In the genomic region with DNA sequence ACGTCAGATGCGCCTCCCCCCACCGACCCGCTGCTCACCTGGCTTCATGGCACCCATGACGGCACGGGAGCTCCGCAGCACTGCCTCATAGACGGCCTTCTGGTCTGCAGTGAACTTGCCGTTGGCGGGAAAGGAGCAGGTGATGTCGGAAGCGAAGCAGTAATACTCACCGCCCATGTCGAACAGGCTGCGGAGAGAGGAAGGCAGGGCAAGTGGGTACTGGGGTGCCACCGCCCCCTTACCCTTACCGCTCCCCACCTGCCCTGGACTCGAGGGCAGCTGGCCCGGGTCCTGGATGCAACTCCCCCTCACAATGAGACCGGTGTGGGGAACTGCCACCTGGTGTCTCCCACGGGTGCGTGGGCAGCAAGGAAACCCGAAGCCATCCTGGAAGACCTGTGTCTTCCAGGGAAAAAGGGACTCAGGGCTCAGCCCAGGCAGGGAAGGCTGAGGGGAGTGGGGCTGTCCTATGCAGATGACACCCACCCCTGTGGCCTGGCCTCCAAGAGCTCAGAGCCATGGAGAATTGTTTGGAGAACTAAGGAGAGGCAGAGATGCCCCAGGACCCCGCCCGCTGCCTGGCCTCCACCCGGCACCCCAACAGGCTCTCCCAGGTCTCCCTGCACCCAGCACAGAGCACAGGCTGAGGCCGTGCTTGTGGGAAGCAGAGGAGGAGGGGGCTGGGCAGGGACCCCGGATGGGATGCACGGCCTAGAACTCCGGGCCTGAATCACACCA, we compare ENCODE assay signal across 15 cellular contexts. TPM values are rescaled to one million over a fixed set of nuclear protein-coding genes. Genes with fewer than 3 reads are reported as not detected.
DNase-seq lines count a peak whose midpoint lies in the region; ATAC-seq, FAIRE-seq and TF ChIP-seq lines count a peak whose summit lies in the region.
"Had no signal": no experiment of that assay in that cellular context is flagged by ENCODE, and none has a peak within 500 bp of the region (broad histone marks: within the 10 kb centered on the region; RNA-seq: fewer than 3 reads in every experiment).

No MANE protein-coding gene starts in this region.

- no peak for ATAC-seq in A549
- ATAC-seq in HG02588 (IDR thresholded peaks at IDR 0.05; ENCODE audit: unreplicated experiment), result no peak
- ATAC-seq: CD8-positive, alpha-beta T cell had no signal

- TF ChIP-seq CTCF in A549 (IDR thresholded peaks at IDR 0.05) (no peak), GM13977 (IDR thresholded peaks at IDR 0.05; ENCODE audit: extremely low read depth, insufficient read depth, missing control alignments) (no peak), liver (IDR thresholded peaks at IDR 0.05; ENCODE audit: low read depth, low read length, missing input control) (no peak)

- TF ChIP-seq POLR2A in A549 (IDR thresholded peaks at IDR 0.05; ENCODE audit: low read length), result no peak

- no peaks in the 10 kb centered on the region for H3K9me3 ChIP-seq in A549
- no peaks in the 10 kb centered on the region for H3K9me3 ChIP-seq in liver (ENCODE audit: control insufficient read depth in 4 of 4, low read length in 3 of 4)
- H3K9me3 ChIP-seq: BE2C had no signal

- H3K4me2 ChIP-seq in A549, result no peak overlapping the region

- H3K4me3 ChIP-seq in A549 (no peak overlapping the region), liver (ENCODE audit: low read depth in 1 of 3, low read length in 3 of 3) (no peak overlapping the region)
- H3K4me3 ChIP-seq: GM23248 had no signal

- CTCF ChIA-PET in A549 (lab: Yijun Ruan, JAX), result interaction anchor here (0.6 to 36.3 kb wide), 15 partner anchors 6 to 369 kb away, joined by 3 to 1493 read pairs (median 5); a partner anchor contains a TSS

- POLR2A ChIA-PET in A549 (lab: Yijun Ruan, JAX), result interaction anchor here (1.8 kb wide), 1 partner anchor 99 kb away, joined by 4 read pairs; a partner anchor contains a TSS

- peak overlapping the region in 1 of 2 donors; percentile 32 for H3K9ac ChIP-seq in liver (ENCODE audit: low read depth in 1 of 2, low read length in 2 of 2)
- H3K9ac ChIP-seq: GM23248 had no signal

- TF ChIP-seq RAD21 in A549 (conservative IDR thresholded peaks at IDR 0.05 in 1 of 2, IDR thresholded peaks at IDR 0.05 in 1 of 2) (no peak), liver (IDR thresholded peaks at IDR 0.05) (no peak)

- intact Hi-C loops in posterior vena cava (cut with DNase I), result loop anchor here in 1 of 2 donors (2.0 kb wide), 1 partner anchor 163 kb away; no protein-coding TSS in a partner anchor

- no peak for TF ChIP-seq EP300 in A549 (IDR thresholded peaks at IDR 0.05)

- H3K27ac ChIP-seq in A549, result no peak overlapping the region
- peak overlapping the region; percentile 92 to 98 for H3K27ac ChIP-seq in liver (ENCODE audit: low read depth in 1 of 2, low read length in 2 of 2)
- H3K27ac ChIP-seq: GM23248 had no signal

- no peaks in the 10 kb centered on the region for H3K27me3 ChIP-seq in liver (ENCODE audit: control insufficient read depth in 4 of 4, insufficient read depth in 4 of 4, low read length in 3 of 4)
- H3K27me3 ChIP-seq: BE2C had no signal

- H3K36me3 ChIP-seq in liver (ENCODE audit: control insufficient read depth in 4 of 4, insufficient read depth in 3 of 4, low read depth in 1 of 4, low read length in 3 of 4), result no peaks in the 10 kb centered on the region
- H3K36me3 ChIP-seq: BE2C had no signal

- H3K4me1 ChIP-seq in A549 (peaks cover 8% of the 10 kb centered on the region; the same call in 1 of the 3 replicates), liver (ENCODE audit: control insufficient read depth in 4 of 4, insufficient read depth in 4 of 4, low read length in 3 of 4) (peaks cover 50 to 98% (median 81%) of the 10 kb centered on the region in 4 donors)
- H3K4me1 ChIP-seq: BE2C had no signal

- no peak for DNase-seq in A549 (ENCODE audit: low read depth in 1 of 2, low spot score in 1 of 2)
- DNase-seq in GM13977 (ENCODE audit: low spot score), result peak; percentile 14
- DNase-seq in posterior vena cava (ENCODE audit: low spot score), result peak; percentile 74
- no peak for DNase-seq in activated T-cell treated with anti-CD3 and anti-CD28 coated beads, Interleukin-2, amount 50 U/mL, for 1 hour
- DNase-seq in islet precursor cell, result no peak
- DNase-seq: CD8-positive, alpha-beta T cell; DMS 273 treated with DMSO at 0.1 percent for 48 hours; GM23248; NCI-H1436 treated with DMSO at 0.1 percent for 48 hours; NCI-H2081 treated with DMSO at 0.1 percent for 48 hours; NCI-H345; PC-3 had no signal

- FAIRE-seq in A549 (lab: Jason Lieb, UNC), result no peak

- WGBS in A549 (ENCODE audit: missing lambda C conversion rate), result 91% methylated on average over 30 of the region's 30 CpGs
- WGBS in liver, result 91% methylated on average over 30 of the region's 30 CpGs

- in situ Hi-C loops in GM13977 (cut with MboI; ENCODE audit: low pct_unique_long_range_greater_than_20kb, low sequenced_read_pairs, unreplicated experiment), result loop anchor here (10.0 kb wide), 1 partner anchor 167 kb away; no protein-coding TSS in a partner anchor

TF ChIP-seq in A549, 52 proteins besides CTCF, POLR2A, EP300 and RAD21:
- peak; percentile 18; the same call in 1 of the 2 replicates for TF ChIP-seq GATA3 (IDR thresholded peaks at IDR 0.05; ENCODE audit: borderline replicate concordance)
- no peak for TF ChIP-seq PHF8 (IDR thresholded peaks at IDR 0.05; ENCODE audit: borderline replicate concordance, low read depth)

TF ChIP-seq in liver, 16 proteins besides CTCF, POLR2A, EP300 and RAD21:
- TF ChIP-seq YY1 (IDR thresholded peaks at IDR 0.05) (no peak), HNF4G (IDR thresholded peaks at IDR 0.05) (no peak), GABPA (IDR thresholded peaks at IDR 0.05 in 1 of 2, conservative IDR thresholded peaks at IDR 0.05 in 1 of 2) (no peak), HNF4A (conservative IDR thresholded peaks at IDR 0.05) (no peak), EGR1 (IDR thresholded peaks at IDR 0.05; ENCODE audit: low read depth in 2 of 2) (no peak), JUND (IDR thresholded peaks at IDR 0.05) (no peak), RXRA (IDR thresholded peaks at IDR 0.05) (no peak), TAF1 (conservative IDR thresholded peaks at IDR 0.05) (no peak), SP1 (IDR thresholded peaks at IDR 0.05) (no peak)
- TF ChIP-seq, protein P1, sequence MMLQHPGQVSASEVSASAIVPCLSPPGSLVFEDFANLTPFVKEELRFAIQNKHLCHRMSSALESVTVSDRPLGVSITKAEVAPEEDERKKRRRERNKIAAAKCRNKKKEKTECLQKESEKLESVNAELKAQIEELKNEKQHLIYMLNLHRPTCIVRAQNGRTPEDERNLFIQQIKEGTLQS (IDR thresholded peaks at IDR 0.05), result no peak
- TF ChIP-seq, protein P2, sequence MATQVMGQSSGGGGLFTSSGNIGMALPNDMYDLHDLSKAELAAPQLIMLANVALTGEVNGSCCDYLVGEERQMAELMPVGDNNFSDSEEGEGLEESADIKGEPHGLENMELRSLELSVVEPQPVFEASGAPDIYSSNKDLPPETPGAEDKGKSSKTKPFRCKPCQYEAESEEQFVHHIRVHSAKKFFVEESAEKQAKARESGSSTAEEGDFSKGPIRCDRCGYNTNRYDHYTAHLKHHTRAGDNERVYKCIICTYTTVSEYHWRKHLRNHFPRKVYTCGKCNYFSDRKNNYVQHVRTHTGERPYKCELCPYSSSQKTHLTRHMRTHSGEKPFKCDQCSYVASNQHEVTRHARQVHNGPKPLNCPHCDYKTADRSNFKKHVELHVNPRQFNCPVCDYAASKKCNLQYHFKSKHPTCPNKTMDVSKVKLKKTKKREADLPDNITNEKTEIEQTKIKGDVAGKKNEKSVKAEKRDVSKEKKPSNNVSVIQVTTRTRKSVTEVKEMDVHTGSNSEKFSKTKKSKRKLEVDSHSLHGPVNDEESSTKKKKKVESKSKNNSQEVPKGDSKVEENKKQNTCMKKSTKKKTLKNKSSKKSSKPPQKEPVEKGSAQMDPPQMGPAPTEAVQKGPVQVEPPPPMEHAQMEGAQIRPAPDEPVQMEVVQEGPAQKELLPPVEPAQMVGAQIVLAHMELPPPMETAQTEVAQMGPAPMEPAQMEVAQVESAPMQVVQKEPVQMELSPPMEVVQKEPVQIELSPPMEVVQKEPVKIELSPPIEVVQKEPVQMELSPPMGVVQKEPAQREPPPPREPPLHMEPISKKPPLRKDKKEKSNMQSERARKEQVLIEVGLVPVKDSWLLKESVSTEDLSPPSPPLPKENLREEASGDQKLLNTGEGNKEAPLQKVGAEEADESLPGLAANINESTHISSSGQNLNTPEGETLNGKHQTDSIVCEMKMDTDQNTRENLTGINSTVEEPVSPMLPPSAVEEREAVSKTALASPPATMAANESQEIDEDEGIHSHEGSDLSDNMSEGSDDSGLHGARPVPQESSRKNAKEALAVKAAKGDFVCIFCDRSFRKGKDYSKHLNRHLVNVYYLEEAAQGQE (IDR thresholded peaks at IDR 0.05), result no peak
- TF ChIP-seq, protein P3, sequence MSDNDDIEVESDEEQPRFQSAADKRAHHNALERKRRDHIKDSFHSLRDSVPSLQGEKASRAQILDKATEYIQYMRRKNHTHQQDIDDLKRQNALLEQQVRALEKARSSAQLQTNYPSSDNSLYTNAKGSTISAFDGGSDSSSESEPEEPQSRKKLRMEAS (IDR thresholded peaks at IDR 0.05), result no peak
- TF ChIP-seq, protein P4, sequence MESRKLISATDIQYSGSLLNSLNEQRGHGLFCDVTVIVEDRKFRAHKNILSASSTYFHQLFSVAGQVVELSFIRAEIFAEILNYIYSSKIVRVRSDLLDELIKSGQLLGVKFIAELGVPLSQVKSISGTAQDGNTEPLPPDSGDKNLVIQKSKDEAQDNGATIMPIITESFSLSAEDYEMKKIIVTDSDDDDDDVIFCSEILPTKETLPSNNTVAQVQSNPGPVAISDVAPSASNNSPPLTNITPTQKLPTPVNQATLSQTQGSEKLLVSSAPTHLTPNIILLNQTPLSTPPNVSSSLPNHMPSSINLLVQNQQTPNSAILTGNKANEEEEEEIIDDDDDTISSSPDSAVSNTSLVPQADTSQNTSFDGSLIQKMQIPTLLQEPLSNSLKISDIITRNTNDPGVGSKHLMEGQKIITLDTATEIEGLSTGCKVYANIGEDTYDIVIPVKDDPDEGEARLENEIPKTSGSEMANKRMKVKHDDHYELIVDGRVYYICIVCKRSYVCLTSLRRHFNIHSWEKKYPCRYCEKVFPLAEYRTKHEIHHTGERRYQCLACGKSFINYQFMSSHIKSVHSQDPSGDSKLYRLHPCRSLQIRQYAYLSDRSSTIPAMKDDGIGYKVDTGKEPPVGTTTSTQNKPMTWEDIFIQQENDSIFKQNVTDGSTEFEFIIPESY (IDR thresholded peaks at IDR 0.05), result no peak
TF ChIP-seq in liver: peak in this region for 0.

RNA-seq across cellular contexts. Expression of a gene that starts 28.3 kb away (rescaled TPM):
- polyA plus RNA-seq in A549 (2011; rRNA removed), result 104 and 138 TPM in 2 replicates
- 25.7 and 27.7 TPM in 2 replicates for polyA plus RNA-seq in A549 (2012; cell fraction: cytosol; rRNA removed)
- 11.1 and 12.8 TPM in 2 replicates for polyA plus RNA-seq in A549 (2012; cell fraction: nucleus; rRNA removed)
- polyA plus RNA-seq in A549 (2017; fragmentation: RNase III; extraction: RNeasy Plus Mini Kit Qiagen cat#74134 plus additional on column Dnase treatment), result 34.0 to 35.7 TPM (median 34.3 TPM) in 3 replicates
- polyA minus RNA-seq in A549 (2011; rRNA and poly(A)+ RNA removed), result 62.1 and 64.8 TPM in 2 replicates
- total RNA-seq in liver, result 10 to 100 TPM; 18.0 to 36.1 TPM
- 10 to 100 TPM; 16.9 to 30.3 TPM for polyA plus RNA-seq in liver
- 10 to 100 TPM; 29.1 to 41.3 TPM for total RNA-seq in posterior vena cava

Comparison
In these comparisons a context has a peak if more than half of its experiments do, and no peak if none do; other contexts are left out.
1. DNase-seq: peak in GM13977 (single experiment) and posterior vena cava (single experiment); none in A549 (0 of 2), activated T-cell treated with anti-CD3 and anti-CD28 coated beads, Interleukin-2, amount 50 U/mL, for 1 hour (single experiment) and islet precursor cell (single experiment).
2. H3K27ac ChIP-seq: peak in liver (2 of 2); none in A549 (0 of 2).